Comparison of ENCODE assay signal across 13 cellular contexts in the genomic region with DNA sequence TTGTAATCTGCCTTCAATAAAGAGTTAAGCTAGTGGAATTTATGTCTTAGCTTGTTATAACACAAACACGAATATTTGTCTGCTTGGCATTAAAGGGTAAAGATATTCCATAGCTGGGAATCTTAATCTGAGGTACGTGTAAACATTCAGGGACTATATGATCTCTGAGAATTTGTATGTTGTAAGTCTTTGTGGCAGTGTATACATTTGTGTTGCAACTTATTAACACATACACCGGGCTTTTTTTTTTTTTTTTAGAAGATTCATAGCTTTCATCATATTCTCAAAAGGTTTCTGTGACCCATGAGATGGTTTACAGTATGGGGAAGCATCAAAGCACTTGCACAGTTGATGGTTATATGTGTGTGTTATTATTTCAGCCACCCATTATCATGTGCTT. TPM values are rescaled to one million over a fixed set of nuclear protein-coding genes. Genes with fewer than 3 reads are reported as not detected.
DNase-seq lines count a peak whose midpoint lies in the region; ATAC-seq and TF ChIP-seq lines count a peak whose summit lies in the region.
"Had no signal": no experiment of that assay in that cellular context is flagged by ENCODE, and none has a peak within 500 bp of the region (broad histone marks: within the 10 kb centered on the region; RNA-seq: fewer than 3 reads in every experiment).

No MANE protein-coding gene starts in this region.

- no peak for TF ChIP-seq RAD21 in SK-N-SH (IDR thresholded peaks at IDR 0.05; ENCODE audit: low read length)

- peaks cover 86% of the 10 kb centered on the region for H3K79me2 ChIP-seq in SK-N-SH (ENCODE audit: insufficient read depth)
- H3K79me2 ChIP-seq in PC-3 (ENCODE audit: low read length) = peaks cover 64% of the 10 kb centered on the region

- POLR2A ChIA-PET in SK-N-SH (lab: Yijun Ruan, JAX) = no interaction called here
- POLR2A ChIA-PET in PC-3 (lab: Charles Lee; ENCODE audit: unreplicated experiment) = interaction anchor here (0.5 kb wide), 1 partner anchor 183 kb away, joined by 3 read pairs; no protein-coding TSS in a partner anchor

- H3K36me3 ChIP-seq in SK-N-SH (replicated peaks in 1 of 2; ENCODE audit: control insufficient read depth in 1 of 2, insufficient read depth in 2 of 2, low read length in 1 of 2) = peaks cover 18 to 28% of the 10 kb centered on the region in 2 experiments
- no peaks in the 10 kb centered on the region for H3K36me3 ChIP-seq in PC-3 (ENCODE audit: low read depth, low read length)
- H3K36me3 ChIP-seq in esophagus muscularis mucosa = peaks cover 10 to 15% (median 12%) of the 10 kb centered on the region in 4 donors
- peaks cover 10% of the 10 kb centered on the region for H3K36me3 ChIP-seq in skeletal muscle satellite cell (ENCODE audit: insufficient read depth, low read length)

- no peak for ATAC-seq in SK-N-SH treated with all-trans-retinoic acid at 6 μM for 48 hours
- ATAC-seq in PC-3 = no peak
- ATAC-seq in GM21390 (IDR thresholded peaks at IDR 0.05; ENCODE audit: unreplicated experiment) = no peak

- intact Hi-C loops in PC-3 (cut with micrococcal nuclease) (no loop called here), esophagus muscularis mucosa (cut with DNase I) (no loop called here)

- H4K20me1 ChIP-seq in SK-N-SH (ENCODE audit: insufficient read depth) = peaks cover 29% of the 10 kb centered on the region
- H4K20me1 ChIP-seq in PC-3 (ENCODE audit: low read length) = peaks cover 6% of the 10 kb centered on the region; the same call in 1 of the 2 replicates

- H2AFZ ChIP-seq in SK-N-SH (ENCODE audit: low read depth) = no peak overlapping the region
- no peak overlapping the region for H2AFZ ChIP-seq in PC-3 (ENCODE audit: low read length)

- H3K9me3 ChIP-seq in SK-N-SH = no peaks in the 10 kb centered on the region
- H3K9me3 ChIP-seq in PC-3 (ENCODE audit: low read length) = no peaks in the 10 kb centered on the region
- H3K9me3 ChIP-seq in esophagus muscularis mucosa = no peaks in the 10 kb centered on the region
- no peaks in the 10 kb centered on the region for H3K9me3 ChIP-seq in skeletal muscle satellite cell (replicated peaks; ENCODE audit: low read length)

- H3K4me2 ChIP-seq in SK-N-SH = peak overlapping the region; percentile 85
- H3K4me2 ChIP-seq in PC-3 (ENCODE audit: low read length) = peak overlapping the region; percentile 100
- H3K4me2 ChIP-seq in skeletal muscle satellite cell (ENCODE audit: low read length) = peak overlapping the region; percentile 87

- H3F3A ChIP-seq in SK-N-SH (replicated peaks; ENCODE audit: insufficient read depth) = peaks cover 19% of the 10 kb centered on the region
- no peaks in the 10 kb centered on the region for H3F3A ChIP-seq in PC-3 (ENCODE audit: low read length, unreplicated experiment)

- no TSS peak for BruUV-seq in PC-3 (replicated peaks; lab: Mats Ljungman, UMichigan)

- DNase-seq in SK-N-SH (no peak), PC-3 (no peak), esophagus muscularis mucosa (ENCODE audit: extremely low spot score) (no peak), occipital lobe (lab: John Stamatoyannopoulos, UW) (no peak), RPMI8226 (no peak)
- DNase-seq: activated naive CD4-positive, alpha-beta T cell treated with anti-CD3 and anti-CD28 coated beads, Interleukin-2, amount 50 U/mL, for 16 hours; DMS153; foreskin fibroblast; NCI-H2171; T1000 had no signal

- TF ChIP-seq EP300 in SK-N-SH (IDR thresholded peaks at IDR 0.05; ENCODE audit: borderline replicate concordance in 1 of 2, low read depth in 1 of 2, low read length in 1 of 2) (no peak), esophagus muscularis mucosa (IDR thresholded peaks at IDR 0.05) (no peak)

- H3K27me3 ChIP-seq in SK-N-SH (ENCODE audit: insufficient read depth) (no peaks in the 10 kb centered on the region), PC-3 (ENCODE audit: low read length) (no peaks in the 10 kb centered on the region), esophagus muscularis mucosa (no peaks in the 10 kb centered on the region), skeletal muscle satellite cell (ENCODE audit: control insufficient read depth, insufficient read depth, low read length) (no peaks in the 10 kb centered on the region)

- 0 out of 4 replicates have a peak overlapping the region, but pooled peaks of 1 of the 2 experiments have one; percentile 12 for H3K27ac ChIP-seq in SK-N-SH (ENCODE audit: low read depth in 2 of 2, low read length in 1 of 2)
- H3K27ac ChIP-seq in PC-3 (ENCODE audit: low read length) = no peak overlapping the region
- H3K27ac ChIP-seq in esophagus muscularis mucosa (replicated peaks in 1 of 4) = peak overlapping the region in 3 of 4 donors; percentile 14 to 20 (median 17)

- H3K4me1 ChIP-seq in SK-N-SH (ENCODE audit: control insufficient read depth in 1 of 2, insufficient read depth in 2 of 2, low read depth in 1 of 2, low read length in 1 of 2) (peaks cover 0 to 13% of the 10 kb centered on the region in 2 experiments; a peak in 2 of 4 replicates), PC-3 (ENCODE audit: insufficient read depth, low read length) (peaks cover 10% of the 10 kb centered on the region; the same call in 1 of the 2 replicates), esophagus muscularis mucosa (peaks cover 33 to 61% (median 51%) of the 10 kb centered on the region in 4 donors), skeletal muscle satellite cell (ENCODE audit: control insufficient read depth, insufficient read depth, low read length) (peaks cover 14% of the 10 kb centered on the region)

- H3K9me2 ChIP-seq in SK-N-SH (no peaks in the 10 kb centered on the region), PC-3 (replicated peaks; ENCODE audit: low read length) (no peaks in the 10 kb centered on the region)

- WGBS in SK-N-SH (ENCODE audit: low lambda C conversion rate) = 44% methylated on average over 3 of the region's 3 CpGs
- 43% methylated on average over 3 of the region's 3 CpGs for WGBS in esophagus muscularis mucosa

- CTCF ChIA-PET in SK-N-SH (lab: Yijun Ruan, JAX) = interaction anchor here (1.1 to 4.8 kb wide), 3 partner anchors 8 to 84 kb away, joined by 3 to 33 read pairs (median 4); no protein-coding TSS in a partner anchor
- CTCF ChIA-PET in PC-3 (lab: Charles Lee) = no interaction called here

- H3K9ac ChIP-seq in SK-N-SH (peak overlapping the region; percentile 82; the same call in 1 of the 2 replicates), PC-3 (ENCODE audit: low read length) (peak overlapping the region; percentile 83; the same call in 1 of the 2 replicates), skeletal muscle satellite cell (ENCODE audit: low read depth, low read length) (no peak overlapping the region)

- TF ChIP-seq CTCF in SK-N-SH (IDR thresholded peaks at IDR 0.05) (no peak), PC-3 (conservative IDR thresholded peaks at IDR 0.05; ENCODE audit: low read depth, low read length) (no peak), esophagus muscularis mucosa (IDR thresholded peaks at IDR 0.05) (no peak)

- H3K4me3 ChIP-seq in SK-N-SH (ENCODE audit: low read depth in 2 of 2, low read length in 1 of 2) (peak overlapping the region; percentile 75 to 86; a peak in 3 of 4 replicates), PC-3 (ENCODE audit: low read length) (peak overlapping the region; percentile 92), esophagus muscularis mucosa (no peak overlapping the region), skeletal muscle satellite cell (ENCODE audit: low read length) (peak overlapping the region; percentile 35)

- TF ChIP-seq POLR2A in esophagus muscularis mucosa (IDR thresholded peaks at IDR 0.05; ENCODE audit: low read depth) = no peak

TF ChIP-seq in SK-N-SH, 30 proteins besides CTCF, POLR2A, EP300 and RAD21 (continues in another document):
- no peak for TF ChIP-seq TCF12 (IDR thresholded peaks at IDR 0.05)
- TF ChIP-seq TEAD4 (IDR thresholded peaks at IDR 0.05; ENCODE audit: borderline replicate concordance, insufficient read depth) = no peak
- TF ChIP-seq MEF2A (IDR thresholded peaks at IDR 0.05; ENCODE audit: borderline replicate concordance, low read depth) = no peak

TF ChIP-seq in SK-N-SH treated with all-trans-retinoic acid at 6 μM for 48 hours, 23 proteins besides CTCF, POLR2A, EP300 and RAD21 (continues in another document):
- no peak for TF ChIP-seq ISL1 (CRISPR knock-in tag; IDR thresholded peaks at IDR 0.05)
- TF ChIP-seq PPARA (CRISPR knock-in tag; IDR thresholded peaks at IDR 0.05; ENCODE audit: borderline replicate concordance) = no peak
- TF ChIP-seq ZNF565 (CRISPR knock-in tag; conservative IDR thresholded peaks at IDR 0.05; ENCODE audit: low read depth) = no peak

RNA-seq across cellular contexts. Expression of gene GGPS1, which starts 3.0 kb away (rescaled TPM):
- 15.7 and 18.5 TPM in 2 replicates for polyA plus RNA-seq in SK-N-SH (2012; rRNA removed)
- 25.2 and 28.2 TPM in 2 replicates for polyA plus RNA-seq in SK-N-SH (2012; cell fraction: cytosol; rRNA removed)
- 7.8 and 10.6 TPM in 2 replicates for polyA plus RNA-seq in SK-N-SH (2012; cell fraction: nucleus; rRNA removed)
- total RNA-seq in PC-3 (2014; rRNA removed) (9.3 and 17.4 TPM in 2 replicates), esophagus muscularis mucosa (10 to 100 TPM; 25.7 to 30.5 (median 28.7) TPM), occipital lobe (35.2 TPM)
- total RNA-seq in skeletal muscle satellite cell (2012; rRNA removed) = 14.6 and 17.5 TPM in 2 replicates

RNA-seq across cellular contexts. Expression of gene ARID4B, which starts 3.4 kb away (rescaled TPM):
- polyA plus RNA-seq in SK-N-SH (2012; rRNA removed) = 4.4 and 5.6 TPM in 2 replicates
- polyA plus RNA-seq in SK-N-SH (2012; cell fraction: cytosol; rRNA removed) = 6.0 and 6.9 TPM in 2 replicates
- 9.3 and 14.3 TPM in 2 replicates for polyA plus RNA-seq in SK-N-SH (2012; cell fraction: nucleus; rRNA removed)
- total RNA-seq in PC-3 (2014; rRNA removed) (14.0 and 16.8 TPM in 2 replicates), esophagus muscularis mucosa (10 to 100 TPM; 23.0 to 38.2 (median 29.2) TPM), occipital lobe (87.0 TPM)
- total RNA-seq in skeletal muscle satellite cell (2012; rRNA removed) = 12.5 and 15.7 TPM in 2 replicates

RNA-seq across cellular contexts. Expression of gene TBCE, which starts 35.8 kb away (rescaled TPM):
- polyA plus RNA-seq in SK-N-SH (2012; rRNA removed) = 18.3 and 26.2 TPM in 2 replicates
- polyA plus RNA-seq in SK-N-SH (2012; cell fraction: cytosol; rRNA removed) = 24.7 and 29.8 TPM in 2 replicates
- 24.9 and 42.8 TPM in 2 replicates for polyA plus RNA-seq in SK-N-SH (2012; cell fraction: nucleus; rRNA removed)
- total RNA-seq in PC-3 (2014; rRNA removed) = 31.8 and 41.0 TPM in 2 replicates
- total RNA-seq in esophagus muscularis mucosa = 10 to 100 TPM; 10.6 to 21.6 (median 15.3) TPM
- total RNA-seq in skeletal muscle satellite cell (2012; rRNA removed) = 18.8 and 26.0 TPM in 2 replicates
- total RNA-seq in occipital lobe = 47.1 TPM

Comparison
In these comparisons a context has a peak if more than half of its experiments do, and no peak if none do; other contexts are left out.
1. H3K4me3 ChIP-seq: peak in SK-N-SH (2 of 2), PC-3 (single experiment) and skeletal muscle satellite cell (single experiment); none in esophagus muscularis mucosa (0 of 4).
2. Peak in every context shown above with its lines, with median percentiles within 50 percentile points of each other: H3K4me2 ChIP-seq.